Comparison of ENCODE assay signal across 8 cellular contexts in the genomic region with DNA sequence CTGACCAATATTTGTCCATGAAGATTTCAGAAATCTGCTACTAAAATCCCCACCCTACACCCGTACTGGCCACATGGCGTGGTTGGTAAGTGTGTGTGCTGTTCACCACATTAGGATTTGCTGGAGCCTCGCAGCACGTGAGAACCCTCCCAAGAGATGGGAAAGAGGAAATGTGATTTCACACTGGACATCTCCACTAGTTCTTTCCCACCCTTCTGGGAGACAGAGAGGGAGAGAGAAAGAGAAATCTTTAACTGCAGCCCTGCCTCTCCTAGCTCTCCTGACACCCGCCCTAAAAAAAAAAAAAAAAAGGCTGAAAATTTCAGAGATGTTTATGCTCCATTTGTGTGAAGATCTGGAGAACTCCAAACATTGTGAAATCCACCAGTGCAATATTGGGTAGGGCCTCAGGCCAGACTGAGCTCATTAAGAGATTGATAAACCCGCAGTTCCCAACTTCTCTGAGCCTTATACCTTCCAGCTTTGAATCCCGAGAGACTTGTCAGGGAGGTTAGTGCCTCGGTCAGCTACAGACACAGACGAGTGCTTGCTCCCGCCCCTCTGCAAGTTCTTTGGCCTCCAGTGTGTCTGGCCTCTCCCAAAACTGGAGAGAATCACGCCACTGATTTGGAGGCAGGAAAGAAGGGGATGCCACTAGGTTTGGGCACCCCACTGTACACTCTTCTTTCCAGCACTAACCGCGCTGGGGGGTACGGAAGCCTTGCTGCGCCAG. TPM values are rescaled to one million over a fixed set of nuclear protein-coding genes. Genes with fewer than 3 reads are reported as not detected.
DNase-seq lines count a peak whose midpoint lies in the region; ATAC-seq and TF ChIP-seq lines count a peak whose summit lies in the region.

No MANE protein-coding gene starts in this region.

- DNase-seq in ELR (ENCODE audit: low read depth) = peak; percentile 78
- peak; percentile 52 for DNase-seq in SK-MEL-5 (ENCODE audit: low read depth, low spot score)
- peak; percentile 49 for DNase-seq in fibroblast of the conjunctiva (ENCODE audit: low read depth)
- no peak for DNase-seq in psoas muscle
- DNase-seq in NCI-H128 (lab: John Stamatoyannopoulos, UW; ENCODE audit: unreplicated experiment) = no peak
- DNase-seq in DMS79 treated with DMSO at 0.1 percent for 48 hours (lab: John Stamatoyannopoulos, UW) = no peak

- no peaks in the 10 kb centered on the region for H3K36me3 ChIP-seq in psoas muscle (ENCODE audit: insufficient read depth in 1 of 2, low read depth in 1 of 2)

- intact Hi-C loops in psoas muscle (cut with DNase I) = loop anchor here in 1 of 2 donors (5.0 to 10.0 kb wide), 2 partner anchors 168 to 224 kb away; no protein-coding TSS in a partner anchor

- WGBS in psoas muscle, 3 donors = 24 to 41% (median 27%) methylated on average over 15 of the region's 15 CpGs

- H3K27me3 ChIP-seq in psoas muscle (ENCODE audit: insufficient read depth in 3 of 3, low read length in 2 of 3) = peaks cover 0 to 69% (median 10%) of the 10 kb centered on the region in 3 donors

- TF ChIP-seq CTCF in psoas muscle (IDR thresholded peaks at IDR 0.05) = no peak

- H3K4me3 ChIP-seq in psoas muscle = peak overlapping the region; percentile 73

- H3K9me3 ChIP-seq in psoas muscle = no peaks in the 10 kb centered on the region

- H3K27ac ChIP-seq in psoas muscle = peak overlapping the region; percentile 77

- ATAC-seq in psoas muscle (peak in 2 of 4 donors; percentile 18 to 20), HG03571 (IDR thresholded peaks at IDR 0.05; ENCODE audit: unreplicated experiment) (no peak), HG02798 (IDR thresholded peaks at IDR 0.05; ENCODE audit: poor library complexity, unreplicated experiment) (no peak)

- in situ Hi-C loops in SK-MEL-5 (cut with HindIII; ENCODE audit: low pct_unique_long_range_greater_than_20kb, low sequenced_read_pairs) = no loop called here

- peaks cover 23% of the 10 kb centered on the region for H3K4me1 ChIP-seq in psoas muscle

RNA-seq across cellular contexts. Expression of a gene that starts 1.9 kb away (rescaled TPM):
- 27.0 and 33.6 TPM in 2 replicates for total RNA-seq in SK-MEL-5 (2014; rRNA removed; shearing (Covaris generic))
- polyA plus RNA-seq in SK-MEL-5 (2015; cell fraction: cytosol; rRNA removed) = 91.2 and 111 TPM in 2 replicates
- polyA plus RNA-seq in SK-MEL-5 (2015; cell fraction: nucleus; rRNA removed) = 146 and 165 TPM in 2 replicates
- 1 to 10 TPM; 5.3 to 6.3 (median 5.9) TPM for total RNA-seq in psoas muscle
- 1 to 10 TPM; 1.0 to 8.0 (median 2.4) TPM for polyA plus RNA-seq in psoas muscle

Comparison
In these comparisons a context has a peak if more than half of its experiments do, and no peak if none do; other contexts are left out.
1. DNase-seq: peak in ELR (single experiment), SK-MEL-5 (single experiment) and fibroblast of the conjunctiva (single experiment); none in psoas muscle (0 of 2), NCI-H128 (single experiment) and DMS79 treated with DMSO at 0.1 percent for 48 hours (single experiment).